In genomic region chr10:103265712-103266329, GRCh38 we compare ENCODE assay signal across 9 cellular contexts. TPM values are rescaled to one million over a fixed set of nuclear protein-coding genes. Genes with fewer than 3 reads are reported as not detected.
DNase-seq lines count a peak whose midpoint lies in the region; ATAC-seq, FAIRE-seq and TF ChIP-seq lines count a peak whose summit lies in the region.
"Had no signal": no experiment of that assay in that cellular context is flagged by ENCODE, and none has a peak within 500 bp of the region (broad histone marks: within the 10 kb centered on the region; RNA-seq: fewer than 3 reads in every experiment).

No MANE protein-coding gene starts in this region.

- H3K4me2 ChIP-seq in keratinocyte (ENCODE audit: control insufficient read depth, extremely low read depth, insufficient read depth, low read depth, low read length): no peak overlapping the region

- no peak for TF ChIP-seq POLR2A in tibial nerve (IDR thresholded peaks at IDR 0.05)

- ATAC-seq in HG03354 (IDR thresholded peaks at IDR 0.05; ENCODE audit: poor library complexity, severe bottlenecking, unreplicated experiment): no peak

- peaks cover 7% of the 10 kb centered on the region for H3K27me3 ChIP-seq in keratinocyte (ENCODE audit: control insufficient read depth, extremely low read depth, insufficient read depth, low read length)
- H3K27me3 ChIP-seq in tibial nerve: no peaks in the 10 kb centered on the region

- H3K9ac ChIP-seq in keratinocyte (ENCODE audit: control insufficient read depth, extremely low read depth, insufficient read depth, low read length): no peak overlapping the region

- no peak for TF ChIP-seq RAD21 in Ishikawa (IDR thresholded peaks at IDR 0.05; ENCODE audit: low read depth)

- DNase-seq in AG20443 (ENCODE audit: low spot score) (peak; percentile 71), keratinocyte (ENCODE audit: low read depth, low spot score) (no peak), tibial nerve (ENCODE audit: low spot score in 2 of 2) (peak; percentile 31 to 65), GM19239 (ENCODE audit: insufficient read length, low spot score) (no peak), COR-L47 (lab: John Stamatoyannopoulos, UW) (no peak)
- DNase-seq in activated naive CD4-positive, alpha-beta T cell treated with anti-CD3 and anti-CD28 coated beads for 36 hours: peak; percentile 76
- DNase-seq: naive B cell had no signal

- H2AFZ ChIP-seq in keratinocyte (ENCODE audit: control insufficient read depth, low read length): no peak overlapping the region

- peaks cover 4% of the 10 kb centered on the region for H4K20me1 ChIP-seq in keratinocyte (ENCODE audit: control insufficient read depth, extremely low read depth, insufficient read depth, low read length)

- no peak overlapping the region for H3K27ac Mint-ChIP-seq in activated naive CD4-positive, alpha-beta T cell treated with anti-CD3 and anti-CD28 coated beads for 36 hours
- H3K27ac Mint-ChIP-seq: naive B cell had no signal

- dilution Hi-C loops in keratinocyte (cut with MboI; ENCODE audit: extremely low pct_ligation_motif_present, low sequenced_read_pairs): no loop called here

- H3K4me3 ChIP-seq in keratinocyte (ENCODE audit: control insufficient read depth in 2 of 3, extremely low read depth in 1 of 3, insufficient read depth in 2 of 3, low read depth in 1 of 3, low read length in 3 of 3) (no peak overlapping the region), tibial nerve (no peak overlapping the region)

- H3K4me1 Mint-ChIP-seq in activated naive CD4-positive, alpha-beta T cell treated with anti-CD3 and anti-CD28 coated beads for 36 hours (ENCODE audit: low read depth): no peaks in the 10 kb centered on the region
- H3K4me1 Mint-ChIP-seq: naive B cell had no signal

- FAIRE-seq in keratinocyte (lab: Jason Lieb, UNC) (peak; percentile 81), GM19239 (lab: Jason Lieb, UNC) (no peak)

- H3K27ac ChIP-seq in keratinocyte (ENCODE audit: control insufficient read depth, insufficient read depth, low read length) (no peak overlapping the region), tibial nerve (no peak overlapping the region)

- H3K36me3 ChIP-seq in keratinocyte (ENCODE audit: control insufficient read depth in 2 of 2, extremely low read depth in 1 of 2, insufficient read depth in 2 of 2, low read length in 2 of 2): no peaks in the 10 kb centered on the region
- no peaks in the 10 kb centered on the region for H3K36me3 ChIP-seq in tibial nerve

- no peaks in the 10 kb centered on the region for H3K9me1 ChIP-seq in keratinocyte (ENCODE audit: control insufficient read depth, extremely low read depth, insufficient read depth, low read length)

- CTCF ChIA-PET in activated naive CD4-positive, alpha-beta T cell treated with anti-CD3 and anti-CD28 coated beads for 36 hours (lab: Charles Lee): no interaction called here

- TF ChIP-seq EP300 in Ishikawa (IDR thresholded peaks at IDR 0.05; ENCODE audit: borderline replicate concordance) (no peak), tibial nerve (IDR thresholded peaks at IDR 0.05) (no peak)

- H3K9me3 Mint-ChIP-seq in activated naive CD4-positive, alpha-beta T cell treated with anti-CD3 and anti-CD28 coated beads for 36 hours: peaks cover under 1% of the 10 kb centered on the region

- intact Hi-C loops in activated naive CD4-positive, alpha-beta T cell treated with anti-CD3 and anti-CD28 coated beads for 36 hours (cut with micrococcal nuclease): loop anchor here (1.0 kb wide), 1 partner anchor 13 kb away; no protein-coding TSS in a partner anchor

- 32 to 34% methylated on average over 11 of the region's 11 CpGs for WGBS in tibial nerve, 2 donors

- peaks cover 17% of the 10 kb centered on the region for H3K27me3 Mint-ChIP-seq in activated naive CD4-positive, alpha-beta T cell treated with anti-CD3 and anti-CD28 coated beads for 36 hours (ENCODE audit: low read depth)

- no peaks in the 10 kb centered on the region for H3K79me2 ChIP-seq in keratinocyte (ENCODE audit: control insufficient read depth, insufficient read depth, low read length)

- H3K36me3 Mint-ChIP-seq in activated naive CD4-positive, alpha-beta T cell treated with anti-CD3 and anti-CD28 coated beads for 36 hours (ENCODE audit: low read depth): no peaks in the 10 kb centered on the region

- H3K9me3 ChIP-seq in keratinocyte (ENCODE audit: control insufficient read depth, low read depth, low read length) (no peaks in the 10 kb centered on the region), tibial nerve (no peaks in the 10 kb centered on the region)

- H3K4me3 Mint-ChIP-seq in activated naive CD4-positive, alpha-beta T cell treated with anti-CD3 and anti-CD28 coated beads for 36 hours: no peak overlapping the region
- H3K4me3 Mint-ChIP-seq: naive B cell had no signal

- TF ChIP-seq CTCF in keratinocyte (optimal IDR thresholded peaks at IDR 0.05 in 1 of 3, IDR thresholded peaks at IDR 0.05 in 1 of 3, conservative IDR thresholded peaks at IDR 0.05 in 1 of 3; ENCODE audit: extremely low read depth in 1 of 3, insufficient read depth in 2 of 3, low read length in 3 of 3) (no peak), tibial nerve (IDR thresholded peaks at IDR 0.05) (no peak)

- H3K4me1 ChIP-seq in keratinocyte (ENCODE audit: control insufficient read depth, extremely low read depth, insufficient read depth, low read length) (no peaks in the 10 kb centered on the region), tibial nerve (no peaks in the 10 kb centered on the region)

TF ChIP-seq in Ishikawa, 13 proteins besides CTCF, POLR2A, EP300 and RAD21 (continues in another document):
- TF ChIP-seq CEBPB (IDR thresholded peaks at IDR 0.05): no peak
- no peak for TF ChIP-seq TCF12 (IDR thresholded peaks at IDR 0.05; ENCODE audit: low read depth)
- no peak for TF ChIP-seq USF1 (IDR thresholded peaks at IDR 0.05)
- TF ChIP-seq YY1 (IDR thresholded peaks at IDR 0.05; ENCODE audit: low read depth): no peak
- no peak for TF ChIP-seq NFIC (IDR thresholded peaks at IDR 0.05)
- TF ChIP-seq CREB1 (IDR thresholded peaks at IDR 0.05; ENCODE audit: low read depth): no peak
- 0 out of 2 replicates have a peak, but pooled peaks have one; percentile 44 for TF ChIP-seq MAX (IDR thresholded peaks at IDR 0.05)
- TF ChIP-seq ZBTB7A (IDR thresholded peaks at IDR 0.05; ENCODE audit: low read depth): no peak
- TF ChIP-seq REST (IDR thresholded peaks at IDR 0.05; ENCODE audit: low read depth): peak; percentile 99
- TF ChIP-seq TEAD4 (IDR thresholded peaks at IDR 0.05): 0 out of 2 replicates have a peak, but pooled peaks have one; percentile 4

RNA-seq across cellular contexts. Expression of gene INA, which starts 11.1 kb away (rescaled TPM):
- total RNA-seq in activated naive CD4-positive, alpha-beta T cell treated with anti-CD3 and anti-CD28 coated beads for 36 hours: under 1 TPM; 0.10 TPM
- 3.4 to 4.6 TPM (median 4.2 TPM) in 3 replicates for polyA plus RNA-seq in keratinocyte
- 0.69 TPM for polyA plus RNA-seq in keratinocyte (2011; ENCODE audit: low read depth)
- polyA plus RNA-seq in keratinocyte (2011; cell fraction: cytosol; rRNA removed): 5.8 and 9.4 TPM in 2 replicates
- polyA plus RNA-seq in keratinocyte (2011; cell fraction: nucleus; rRNA removed): 5.3 and 5.4 TPM in 2 replicates
- polyA plus RNA-seq in keratinocyte (2012; ENCODE audit: low replicate concordance): 1.1 and 3.1 TPM in 2 replicates
- polyA minus RNA-seq in keratinocyte: 1.4 to 2.8 TPM (median 2.6 TPM) in 3 replicates
- 5.0 TPM for polyA minus RNA-seq in keratinocyte (2011; cell fraction: cytosol; rRNA and poly(A)+ RNA removed)
- 1.5 and 2.4 TPM in 2 replicates for polyA minus RNA-seq in keratinocyte (2011; cell fraction: nucleus; rRNA and poly(A)+ RNA removed)
- total RNA-seq in tibial nerve: not detected

RNA-seq across cellular contexts. Expression of gene RPEL1, which starts 20.1 kb away (rescaled TPM):
- under 1 TPM in 1 of 2 experiments, not detected in 1; 0.17 TPM for total RNA-seq in activated naive CD4-positive, alpha-beta T cell treated with anti-CD3 and anti-CD28 coated beads for 36 hours
- polyA plus RNA-seq in keratinocyte: 0.04 to 0.11 TPM (median 0.05 TPM) in 3 replicates
- not detected for polyA plus RNA-seq in keratinocyte (2011; ENCODE audit: low read depth)
- 0.04 TPM in 2 replicates for polyA plus RNA-seq in keratinocyte (2011; cell fraction: cytosol; rRNA removed)
- 0.09 and 0.10 TPM in 2 replicates for polyA plus RNA-seq in keratinocyte (2011; cell fraction: nucleus; rRNA removed)
- 0.05 and 0.11 TPM in 2 replicates for polyA plus RNA-seq in keratinocyte (2012; ENCODE audit: low replicate concordance)
- polyA minus RNA-seq in keratinocyte: 0.13 to 0.16 TPM (median 0.13 TPM) in 3 replicates
- polyA minus RNA-seq in keratinocyte (2011; cell fraction: cytosol; rRNA and poly(A)+ RNA removed): not detected
- polyA minus RNA-seq in keratinocyte (2011; cell fraction: nucleus; rRNA and poly(A)+ RNA removed): not detected in 2 replicates
- not detected for total RNA-seq in tibial nerve

Comparison
In these comparisons a context has a peak if more than half of its experiments do, and no peak if none do; other contexts are left out.
1. DNase-seq: peak in AG20443 (single experiment), activated naive CD4-positive, alpha-beta T cell treated with anti-CD3 and anti-CD28 coated beads for 36 hours (single experiment) and tibial nerve (2 of 2); none in keratinocyte (single experiment), GM19239 (single experiment) and COR-L47 (single experiment).